9 cellular contexts compared by ENCODE assay signal in genomic region chr12:7989827-7990491, GRCh38. TPM values are rescaled to one million over a fixed set of nuclear protein-coding genes. Genes with fewer than 3 reads are reported as not detected.
DNase-seq lines count a peak whose midpoint lies in the region; ATAC-seq, FAIRE-seq and TF ChIP-seq lines count a peak whose summit lies in the region.
"Had no signal": no experiment of that assay in that cellular context is flagged by ENCODE, and none has a peak within 500 bp of the region (broad histone marks: within the 10 kb centered on the region; RNA-seq: fewer than 3 reads in every experiment).

No MANE protein-coding gene starts in this region.

- no peaks in the 10 kb centered on the region for H3K9me3 Mint-ChIP-seq in activated CD8-positive, alpha-beta T cell treated with anti-CD3 and anti-CD28 coated beads for 36 hours

- peak overlapping the region; percentile 51 for H3K4me3 Mint-ChIP-seq in activated CD8-positive, alpha-beta T cell treated with anti-CD3 and anti-CD28 coated beads for 36 hours

- H3K27me3 ChIP-seq in heart right ventricle: no peaks in the 10 kb centered on the region

- H3K36me3 Mint-ChIP-seq in activated CD8-positive, alpha-beta T cell treated with anti-CD3 and anti-CD28 coated beads for 36 hours (ENCODE audit: low read depth): no peaks in the 10 kb centered on the region

- H3K4me1 ChIP-seq in heart right ventricle: peaks cover 0 to 46% (median 0%) of the 10 kb centered on the region in 9 donors

- peak overlapping the region in 1 of 10 donors; percentile 8 for H3K4me3 ChIP-seq in heart right ventricle

- POLR2A ChIA-PET in activated CD8-positive, alpha-beta T cell treated with anti-CD3 and anti-CD28 coated beads for 36 hours (lab: Charles Lee): interaction anchor here (0.8 to 2.8 kb wide), 9 partner anchors 17 to 119 kb away, joined by 3 to 14 read pairs (median 4); no protein-coding TSS in a partner anchor

- intact Hi-C loops in activated CD8-positive, alpha-beta T cell treated with anti-CD3 and anti-CD28 coated beads for 36 hours (cut with micrococcal nuclease): no loop called here
- intact Hi-C loops in heart right ventricle (cut with DNase I): loop anchor here in 5 of 10 donors (5.0 to 10.0 kb wide), 3 partner anchors 55 to 133 kb away; partner anchors contain the start of gene SLC2A3 (in 2 of the 5)

- H3K27ac ChIP-seq in heart right ventricle: peak overlapping the region in 1 of 10 donors; percentile 91
- H3K27ac ChIP-seq: 22Rv1 had no signal

- CTCF ChIA-PET in activated CD8-positive, alpha-beta T cell treated with anti-CD3 and anti-CD28 coated beads for 36 hours (lab: Charles Lee): interaction anchor here (1.2 to 2.8 kb wide), 6 partner anchors 19 to 130 kb away, joined by 3 to 13 read pairs (median 6); no protein-coding TSS in a partner anchor

- no peaks in the 10 kb centered on the region for H3K36me3 ChIP-seq in heart right ventricle

- peaks cover 34% of the 10 kb centered on the region for H3K4me1 Mint-ChIP-seq in activated CD8-positive, alpha-beta T cell treated with anti-CD3 and anti-CD28 coated beads for 36 hours (ENCODE audit: low read depth)

- peak; percentile 75 for DNase-seq in NK-92 treated with Interleukin-12 subunit alpha and Interleukin-12 subunit beta, amount 100 ng/mL, for 24 hours (lab: John Stamatoyannopoulos, UW)
- DNase-seq in NK-92 (lab: John Stamatoyannopoulos, UW; ENCODE audit: unreplicated experiment): no peak
- DNase-seq in activated CD8-positive, alpha-beta T cell treated with anti-CD3 and anti-CD28 coated beads for 36 hours: peak; percentile 93
- peak in 1 of 2 donors; percentile 20 for DNase-seq in heart right ventricle
- peak; percentile 19 for DNase-seq in stimulated activated CD8-positive, alpha-beta memory T cell treated with anti-CD3 and anti-CD28 coated beads, Interleukin-15, amount 100 ng/mL, for 1 hour (ENCODE audit: low read depth)
- no peak for DNase-seq in RCC 7860 (ENCODE audit: low spot score)
- DNase-seq in NCI-H526 treated with DMSO at 0.1 percent for 48 hours (lab: John Stamatoyannopoulos, UW): no peak

- no peak for FAIRE-seq in RCC 7860 (lab: Jason Lieb, UNC)

- 51 to 55% methylated on average over 6 of the region's 6 CpGs for WGBS in heart right ventricle, 2 donors

- TF ChIP-seq CTCF in activated CD8-positive, alpha-beta T cell treated with anti-CD3 and anti-CD28 coated beads for 36 hours (IDR thresholded peaks at IDR 0.05): no peak
- TF ChIP-seq CTCF in heart right ventricle (IDR thresholded peaks at IDR 0.05): no peak

- no peaks in the 10 kb centered on the region for H3K27me3 Mint-ChIP-seq in activated CD8-positive, alpha-beta T cell treated with anti-CD3 and anti-CD28 coated beads for 36 hours

- no peaks in the 10 kb centered on the region for H3K9me3 ChIP-seq in heart right ventricle

- ATAC-seq in activated CD8-positive, alpha-beta T cell treated with anti-CD3 and anti-CD28 coated beads for 36 hours: peak; percentile 94
- peak in 6 of 8 donors; percentile 45 to 79 (median 64) for ATAC-seq in heart right ventricle
- ATAC-seq in HG02885 (IDR thresholded peaks at IDR 0.05; ENCODE audit: poor library complexity, unreplicated experiment): no peak

- H3K27ac Mint-ChIP-seq in activated CD8-positive, alpha-beta T cell treated with anti-CD3 and anti-CD28 coated beads for 36 hours: peak overlapping the region; percentile 84

RNA-seq across cellular contexts. Expression of gene FOXJ2, which starts 42.6 kb away (rescaled TPM):
- 10 to 100 TPM; 11.1 to 12.8 TPM for total RNA-seq in activated CD8-positive, alpha-beta T cell treated with anti-CD3 and anti-CD28 coated beads for 36 hours
- total RNA-seq in heart right ventricle: 10 to 100 TPM; 22.1 to 29.4 (median 24.6) TPM
- polyA plus RNA-seq in heart right ventricle: 1 to 10 TPM; 8.7 to 9.3 TPM

RNA-seq across cellular contexts. Expression of gene SLC2A3, which starts 54.0 kb away (rescaled TPM):
- 100 to 1,000 TPM; 488 to 528 TPM for total RNA-seq in activated CD8-positive, alpha-beta T cell treated with anti-CD3 and anti-CD28 coated beads for 36 hours
- total RNA-seq in heart right ventricle: 100 to 1,000 TPM in 1 of 10 donors, 10 to 100 TPM in 8, 1 to 10 TPM in 1; 9.1 to 109 (median 15.7) TPM
- 1 to 10 TPM; 3.9 to 6.4 TPM for polyA plus RNA-seq in heart right ventricle

Comparison
In these comparisons a context has a peak if more than half of its experiments do, and no peak if none do; other contexts are left out.
1. DNase-seq: peak in NK-92 treated with Interleukin-12 subunit alpha and Interleukin-12 subunit beta, amount 100 ng/mL, for 24 hours (single experiment), activated CD8-positive, alpha-beta T cell treated with anti-CD3 and anti-CD28 coated beads for 36 hours (single experiment) and stimulated activated CD8-positive, alpha-beta memory T cell treated with anti-CD3 and anti-CD28 coated beads, Interleukin-15, amount 100 ng/mL, for 1 hour (single experiment); none in NK-92 (single experiment), RCC 7860 (single experiment) and NCI-H526 treated with DMSO at 0.1 percent for 48 hours (single experiment).
2. RNA of gene SLC2A3, which starts 54.0 kb away (total RNA-seq): 488 to 528 TPM in activated CD8-positive, alpha-beta T cell treated with anti-CD3 and anti-CD28 coated beads for 36 hours; 9.1 to 109 TPM in heart right ventricle; every median in the first group is over 4 times any median in the second.